ENCODE assay signal across 1 cellular context in the genomic region with DNA sequence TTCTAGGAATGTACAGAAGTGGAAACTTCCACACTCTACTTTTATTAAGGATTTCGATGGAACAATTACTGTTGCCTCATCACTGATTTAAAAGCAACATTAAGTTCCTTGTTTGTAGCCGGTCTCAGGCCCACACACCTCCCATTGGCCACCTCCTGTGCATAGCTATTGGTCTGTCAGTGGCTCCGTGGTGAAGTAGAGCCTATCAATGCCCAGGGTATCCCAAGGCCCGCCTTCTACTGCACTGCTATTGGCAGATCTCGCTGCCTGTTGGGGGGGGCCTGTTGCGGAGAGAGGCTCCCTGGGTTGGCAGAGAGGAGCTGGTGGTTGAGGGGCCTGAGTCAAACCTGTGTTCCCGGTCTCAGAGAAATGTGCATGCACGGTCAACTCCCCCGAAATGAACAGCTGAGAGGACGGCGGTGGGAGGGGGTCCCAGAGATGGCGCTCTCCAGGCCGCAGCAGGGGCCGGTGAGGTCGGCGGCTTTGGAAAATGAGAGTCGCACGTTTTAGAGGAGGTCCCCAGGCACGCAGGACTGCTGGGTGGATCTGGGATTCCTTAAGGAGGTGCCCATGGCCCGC.
TF ChIP-seq lines count a peak whose summit lies in the region.

No MANE protein-coding gene starts in this region.

TF ChIP-seq in SK-N-SH, 30 proteins besides CTCF, POLR2A, EP300 and RAD21:
- TF ChIP-seq RFX5 (IDR thresholded peaks at IDR 0.05; ENCODE audit: low read length) (no peak), NRF1 (IDR thresholded peaks at IDR 0.05; ENCODE audit: low read depth, low read length) (no peak), YY1 (IDR thresholded peaks at IDR 0.05; ENCODE audit: low read depth) (no peak), TEAD4 (IDR thresholded peaks at IDR 0.05; ENCODE audit: borderline replicate concordance, insufficient read depth) (no peak), RCOR1 (IDR thresholded peaks at IDR 0.05; ENCODE audit: low read length) (no peak), NFIC (IDR thresholded peaks at IDR 0.05; ENCODE audit: borderline replicate concordance) (no peak), MEF2A (IDR thresholded peaks at IDR 0.05; ENCODE audit: borderline replicate concordance, low read depth) (no peak), TAF1 (IDR thresholded peaks at IDR 0.05; ENCODE audit: borderline replicate concordance, low read depth, low read length) (no peak; the same call in 1 of the 2 replicates), FOXM1 (IDR thresholded peaks at IDR 0.05; ENCODE audit: low read depth) (no peak), GATA2 (CRISPR knock-in tag; IDR thresholded peaks at IDR 0.05) (no peak), TCF12 (IDR thresholded peaks at IDR 0.05) (no peak), FOSL2 (IDR thresholded peaks at IDR 0.05; ENCODE audit: borderline replicate concordance, low read depth) (no peak), ELF1 (IDR thresholded peaks at IDR 0.05) (peak; percentile 57; the same call in 1 of the 2 replicates), POLR2AphosphoS5 (IDR thresholded peaks at IDR 0.05; ENCODE audit: low read depth, low read length) (peak; percentile 88), CHD2 (IDR thresholded peaks at IDR 0.05; ENCODE audit: low read length, partially characterized antibody) (no peak), SMC3 (IDR thresholded peaks at IDR 0.05; ENCODE audit: low read depth, low read length) (no peak), MXI1 (IDR thresholded peaks at IDR 0.05; ENCODE audit: low read depth, low read length) (peak; percentile 38; the same call in 1 of the 2 replicates), EZH2phosphoT487 (IDR thresholded peaks at IDR 0.05; ENCODE audit: borderline replicate concordance, low read depth) (no peak), JUND (IDR thresholded peaks at IDR 0.05) (no peak), FOXJ3 (CRISPR knock-in tag; IDR thresholded peaks at IDR 0.05) (no peak), SIN3A (IDR thresholded peaks at IDR 0.05; ENCODE audit: borderline replicate concordance, low read depth, low read length) (0 out of 2 replicates have a peak, but pooled peaks have one; percentile 27), RXRA (IDR thresholded peaks at IDR 0.05; ENCODE audit: borderline replicate concordance, low read depth) (no peak), GABPA (IDR thresholded peaks at IDR 0.05; ENCODE audit: low read depth) (no peak)
- TF ChIP-seq, protein P1, sequence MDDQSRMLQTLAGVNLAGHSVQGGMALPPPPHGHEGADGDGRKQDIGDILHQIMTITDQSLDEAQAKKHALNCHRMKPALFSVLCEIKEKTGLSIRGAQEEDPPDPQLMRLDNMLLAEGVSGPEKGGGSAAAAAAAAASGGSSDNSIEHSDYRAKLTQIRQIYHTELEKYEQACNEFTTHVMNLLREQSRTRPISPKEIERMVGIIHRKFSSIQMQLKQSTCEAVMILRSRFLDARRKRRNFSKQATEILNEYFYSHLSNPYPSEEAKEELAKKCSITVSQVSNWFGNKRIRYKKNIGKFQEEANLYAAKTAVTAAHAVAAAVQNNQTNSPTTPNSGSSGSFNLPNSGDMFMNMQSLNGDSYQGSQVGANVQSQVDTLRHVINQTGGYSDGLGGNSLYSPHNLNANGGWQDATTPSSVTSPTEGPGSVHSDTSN (IDR thresholded peaks at IDR 0.05): peak; percentile 96
- TF ChIP-seq, protein P2, sequence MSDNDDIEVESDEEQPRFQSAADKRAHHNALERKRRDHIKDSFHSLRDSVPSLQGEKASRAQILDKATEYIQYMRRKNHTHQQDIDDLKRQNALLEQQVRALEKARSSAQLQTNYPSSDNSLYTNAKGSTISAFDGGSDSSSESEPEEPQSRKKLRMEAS (IDR thresholded peaks at IDR 0.05; ENCODE audit: low read depth): peak; percentile 61; the same call in 1 of the 2 replicates
- TF ChIP-seq, protein P3, sequence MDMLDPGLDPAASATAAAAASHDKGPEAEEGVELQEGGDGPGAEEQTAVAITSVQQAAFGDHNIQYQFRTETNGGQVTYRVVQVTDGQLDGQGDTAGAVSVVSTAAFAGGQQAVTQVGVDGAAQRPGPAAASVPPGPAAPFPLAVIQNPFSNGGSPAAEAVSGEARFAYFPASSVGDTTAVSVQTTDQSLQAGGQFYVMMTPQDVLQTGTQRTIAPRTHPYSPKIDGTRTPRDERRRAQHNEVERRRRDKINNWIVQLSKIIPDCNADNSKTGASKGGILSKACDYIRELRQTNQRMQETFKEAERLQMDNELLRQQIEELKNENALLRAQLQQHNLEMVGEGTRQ (IDR thresholded peaks at IDR 0.05; ENCODE audit: borderline replicate concordance, low read depth, low read length): no peak
- TF ChIP-seq, protein P4, sequence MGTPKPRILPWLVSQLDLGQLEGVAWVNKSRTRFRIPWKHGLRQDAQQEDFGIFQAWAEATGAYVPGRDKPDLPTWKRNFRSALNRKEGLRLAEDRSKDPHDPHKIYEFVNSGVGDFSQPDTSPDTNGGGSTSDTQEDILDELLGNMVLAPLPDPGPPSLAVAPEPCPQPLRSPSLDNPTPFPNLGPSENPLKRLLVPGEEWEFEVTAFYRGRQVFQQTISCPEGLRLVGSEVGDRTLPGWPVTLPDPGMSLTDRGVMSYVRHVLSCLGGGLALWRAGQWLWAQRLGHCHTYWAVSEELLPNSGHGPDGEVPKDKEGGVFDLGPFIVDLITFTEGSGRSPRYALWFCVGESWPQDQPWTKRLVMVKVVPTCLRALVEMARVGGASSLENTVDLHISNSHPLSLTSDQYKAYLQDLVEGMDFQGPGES (IDR thresholded peaks at IDR 0.05; ENCODE audit: low read depth, low read length): peak; percentile 63
- TF ChIP-seq, protein P5, sequence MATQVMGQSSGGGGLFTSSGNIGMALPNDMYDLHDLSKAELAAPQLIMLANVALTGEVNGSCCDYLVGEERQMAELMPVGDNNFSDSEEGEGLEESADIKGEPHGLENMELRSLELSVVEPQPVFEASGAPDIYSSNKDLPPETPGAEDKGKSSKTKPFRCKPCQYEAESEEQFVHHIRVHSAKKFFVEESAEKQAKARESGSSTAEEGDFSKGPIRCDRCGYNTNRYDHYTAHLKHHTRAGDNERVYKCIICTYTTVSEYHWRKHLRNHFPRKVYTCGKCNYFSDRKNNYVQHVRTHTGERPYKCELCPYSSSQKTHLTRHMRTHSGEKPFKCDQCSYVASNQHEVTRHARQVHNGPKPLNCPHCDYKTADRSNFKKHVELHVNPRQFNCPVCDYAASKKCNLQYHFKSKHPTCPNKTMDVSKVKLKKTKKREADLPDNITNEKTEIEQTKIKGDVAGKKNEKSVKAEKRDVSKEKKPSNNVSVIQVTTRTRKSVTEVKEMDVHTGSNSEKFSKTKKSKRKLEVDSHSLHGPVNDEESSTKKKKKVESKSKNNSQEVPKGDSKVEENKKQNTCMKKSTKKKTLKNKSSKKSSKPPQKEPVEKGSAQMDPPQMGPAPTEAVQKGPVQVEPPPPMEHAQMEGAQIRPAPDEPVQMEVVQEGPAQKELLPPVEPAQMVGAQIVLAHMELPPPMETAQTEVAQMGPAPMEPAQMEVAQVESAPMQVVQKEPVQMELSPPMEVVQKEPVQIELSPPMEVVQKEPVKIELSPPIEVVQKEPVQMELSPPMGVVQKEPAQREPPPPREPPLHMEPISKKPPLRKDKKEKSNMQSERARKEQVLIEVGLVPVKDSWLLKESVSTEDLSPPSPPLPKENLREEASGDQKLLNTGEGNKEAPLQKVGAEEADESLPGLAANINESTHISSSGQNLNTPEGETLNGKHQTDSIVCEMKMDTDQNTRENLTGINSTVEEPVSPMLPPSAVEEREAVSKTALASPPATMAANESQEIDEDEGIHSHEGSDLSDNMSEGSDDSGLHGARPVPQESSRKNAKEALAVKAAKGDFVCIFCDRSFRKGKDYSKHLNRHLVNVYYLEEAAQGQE (IDR thresholded peaks at IDR 0.05; ENCODE audit: low read depth, low read length): no peak
- TF ChIP-seq, protein P6, sequence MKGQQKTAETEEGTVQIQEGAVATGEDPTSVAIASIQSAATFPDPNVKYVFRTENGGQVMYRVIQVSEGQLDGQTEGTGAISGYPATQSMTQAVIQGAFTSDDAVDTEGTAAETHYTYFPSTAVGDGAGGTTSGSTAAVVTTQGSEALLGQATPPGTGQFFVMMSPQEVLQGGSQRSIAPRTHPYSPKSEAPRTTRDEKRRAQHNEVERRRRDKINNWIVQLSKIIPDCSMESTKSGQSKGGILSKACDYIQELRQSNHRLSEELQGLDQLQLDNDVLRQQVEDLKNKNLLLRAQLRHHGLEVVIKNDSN (IDR thresholded peaks at IDR 0.05; ENCODE audit: borderline replicate concordance, low read depth): no peak
- TF ChIP-seq, protein P7, sequence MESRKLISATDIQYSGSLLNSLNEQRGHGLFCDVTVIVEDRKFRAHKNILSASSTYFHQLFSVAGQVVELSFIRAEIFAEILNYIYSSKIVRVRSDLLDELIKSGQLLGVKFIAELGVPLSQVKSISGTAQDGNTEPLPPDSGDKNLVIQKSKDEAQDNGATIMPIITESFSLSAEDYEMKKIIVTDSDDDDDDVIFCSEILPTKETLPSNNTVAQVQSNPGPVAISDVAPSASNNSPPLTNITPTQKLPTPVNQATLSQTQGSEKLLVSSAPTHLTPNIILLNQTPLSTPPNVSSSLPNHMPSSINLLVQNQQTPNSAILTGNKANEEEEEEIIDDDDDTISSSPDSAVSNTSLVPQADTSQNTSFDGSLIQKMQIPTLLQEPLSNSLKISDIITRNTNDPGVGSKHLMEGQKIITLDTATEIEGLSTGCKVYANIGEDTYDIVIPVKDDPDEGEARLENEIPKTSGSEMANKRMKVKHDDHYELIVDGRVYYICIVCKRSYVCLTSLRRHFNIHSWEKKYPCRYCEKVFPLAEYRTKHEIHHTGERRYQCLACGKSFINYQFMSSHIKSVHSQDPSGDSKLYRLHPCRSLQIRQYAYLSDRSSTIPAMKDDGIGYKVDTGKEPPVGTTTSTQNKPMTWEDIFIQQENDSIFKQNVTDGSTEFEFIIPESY (IDR thresholded peaks at IDR 0.05; ENCODE audit: borderline replicate concordance, low read depth): no peak
